In the genomic region with DNA sequence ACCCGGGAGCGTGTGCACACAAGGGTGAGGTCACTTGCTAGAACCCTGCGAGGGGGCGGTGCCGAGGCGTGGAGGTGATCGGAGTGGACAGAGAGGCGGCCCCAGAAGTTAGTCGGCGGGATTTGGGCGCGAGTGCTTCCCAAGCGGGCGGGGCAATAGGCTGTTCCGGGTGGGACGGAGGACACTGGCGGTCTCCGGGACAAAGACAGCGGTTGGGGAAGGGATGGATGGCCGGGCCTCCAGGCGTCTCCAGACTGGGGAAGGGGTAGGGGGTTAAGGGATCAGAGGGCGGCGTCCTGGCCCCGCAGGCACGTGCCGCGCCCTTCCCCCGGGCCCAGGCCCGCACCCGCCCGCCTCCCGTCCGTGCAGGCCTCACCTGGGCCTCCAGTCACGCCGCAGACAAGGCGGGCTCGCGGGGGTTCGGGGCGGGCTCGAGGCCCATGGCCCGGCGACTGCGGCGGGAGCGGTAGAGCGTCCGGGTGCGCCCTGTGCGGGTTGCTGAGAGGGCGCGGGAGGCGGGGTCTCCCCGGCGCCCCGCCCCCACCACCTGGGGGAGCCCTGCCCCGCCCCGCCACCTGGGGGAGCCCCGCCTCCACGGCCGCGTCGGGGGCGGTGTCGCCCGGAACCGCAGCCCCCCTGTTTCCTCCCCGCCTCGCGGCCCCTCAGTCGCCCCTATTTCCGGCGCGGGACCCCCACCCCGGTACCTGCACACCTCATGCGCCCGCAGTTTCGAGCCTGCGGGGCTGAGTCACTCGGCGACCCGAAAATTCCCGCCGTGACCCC, we compare ENCODE assay signal across 8 cellular contexts. TPM values are rescaled to one million over a fixed set of nuclear protein-coding genes. Genes with fewer than 3 reads are reported as not detected.
A peak's percentile ranks its signal among the peaks of the same experiment; 100 is the strongest.
DNase-seq lines count a peak whose midpoint lies in the region; FAIRE-seq and TF ChIP-seq lines count a peak whose summit lies in the region.

A gene (minus strand): TSS at position 505 of the 783 bp plus-strand sequence. CDS start 945 bp downstream, outside the sequence.

- peak within 1 kb of the TSS; percentile 49; the same call in 1 of the 2 replicates for H3K27ac ChIP-seq in HEK293 (ENCODE audit: extremely low read depth, low read depth, low read length)

- peak within 1 kb of the TSS; percentile 40 for H3K4me3 ChIP-seq in HEK293 (ENCODE audit: low read depth, low read length)

- no peak for TF ChIP-seq CTCF in HEK293 (tag by site-specific recombination; IDR thresholded peaks at IDR 0.05)

- POLR2A ChIA-PET in HEK293 (lab: Yijun Ruan, JAX), result no interaction called here

- no peak for FAIRE-seq in frontal cortex (lab: Jason Lieb, UNC)

- no peaks in the 10 kb centered on the region for H3K4me1 ChIP-seq in HEK293 (ENCODE audit: control insufficient read depth, insufficient read depth, low read length)

- no peaks in the 10 kb centered on the region for H3K9me3 ChIP-seq in HEK293 (ENCODE audit: control insufficient read depth, insufficient read depth, low read depth, low read length)

- CTCF ChIA-PET in HEK293 (lab: Yijun Ruan, JAX), result interaction anchor here (0.9 to 1.0 kb wide), 2 partner anchors 16 to 96 kb away, joined by 4 read pairs; no protein-coding TSS in a partner anchor

- DNase-seq in GM03348 (ENCODE audit: low spot score) (peak; percentile 58), NCI-H748 (lab: John Stamatoyannopoulos, UW; ENCODE audit: unreplicated experiment) (peak; percentile 80), activated T-helper 1 cell treated with Interleukin-2 at 50 U/mL for 16 hours (ENCODE audit: low read depth) (peak; percentile 81), frontal cortex (ENCODE audit: low spot score in 2 of 2) (peak; percentile 61 to 73), renal cortical epithelial cell (ENCODE audit: low read depth) (no peak), DMS114 treated with DMSO at 0.1 percent for 48 hours (lab: John Stamatoyannopoulos, UW; ENCODE audit: unreplicated experiment) (no peak), H4 (ENCODE audit: low spot score) (no peak)

- peaks cover 0 to 9% of the 10 kb centered on the region in 2 experiments; a peak in 2 of 3 replicates for H3K36me3 ChIP-seq in HEK293 (ENCODE audit: control insufficient read depth in 2 of 2, insufficient read depth in 1 of 2, low read length in 2 of 2)

TF ChIP-seq in HEK293, 187 proteins besides CTCF, POLR2A, EP300 and RAD21 (continues in another document):
- TF ChIP-seq ZSCAN23 (tag by site-specific recombination; IDR thresholded peaks at IDR 0.05) (no peak), MYNN (tag by site-specific recombination; IDR thresholded peaks at IDR 0.05; ENCODE audit: borderline replicate concordance) (no peak), ZNF629 (tag by site-specific recombination; IDR thresholded peaks at IDR 0.05) (no peak), GLIS1 (tag by site-specific recombination; IDR thresholded peaks at IDR 0.05) (0 out of 2 replicates have a peak, but pooled peaks have one; percentile 9), KLF1 (tag by site-specific recombination; IDR thresholded peaks at IDR 0.05) (peak; percentile 54), SP2 (tag by site-specific recombination; IDR thresholded peaks at IDR 0.05) (peak; percentile 67), ZXDB (tag by site-specific recombination; IDR thresholded peaks at IDR 0.05) (no peak), ZBTB48 (tag by site-specific recombination; IDR thresholded peaks at IDR 0.05) (0 out of 2 replicates have a peak, but pooled peaks have one; percentile 36), ZNF214 (tag by site-specific recombination; IDR thresholded peaks at IDR 0.05; ENCODE audit: borderline replicate concordance) (no peak), KLF8 (tag by site-specific recombination; IDR thresholded peaks at IDR 0.05) (peak; percentile 33; the same call in 1 of the 2 replicates), HOXA7 (CRISPR knock-in tag; IDR thresholded peaks at IDR 0.05; ENCODE audit: borderline replicate concordance) (no peak), EGR2 (tag by site-specific recombination; IDR thresholded peaks at IDR 0.05; ENCODE audit: low read depth) (0 out of 2 replicates have a peak, but pooled peaks have one; percentile 26), ZFHX2 (tag by site-specific recombination; conservative IDR thresholded peaks at IDR 0.05) (peak; percentile 44), ZNF341 (tag by site-specific recombination; IDR thresholded peaks at IDR 0.05; ENCODE audit: low read depth) (peak; percentile 62)
- TF ChIP-seq, protein P1, sequence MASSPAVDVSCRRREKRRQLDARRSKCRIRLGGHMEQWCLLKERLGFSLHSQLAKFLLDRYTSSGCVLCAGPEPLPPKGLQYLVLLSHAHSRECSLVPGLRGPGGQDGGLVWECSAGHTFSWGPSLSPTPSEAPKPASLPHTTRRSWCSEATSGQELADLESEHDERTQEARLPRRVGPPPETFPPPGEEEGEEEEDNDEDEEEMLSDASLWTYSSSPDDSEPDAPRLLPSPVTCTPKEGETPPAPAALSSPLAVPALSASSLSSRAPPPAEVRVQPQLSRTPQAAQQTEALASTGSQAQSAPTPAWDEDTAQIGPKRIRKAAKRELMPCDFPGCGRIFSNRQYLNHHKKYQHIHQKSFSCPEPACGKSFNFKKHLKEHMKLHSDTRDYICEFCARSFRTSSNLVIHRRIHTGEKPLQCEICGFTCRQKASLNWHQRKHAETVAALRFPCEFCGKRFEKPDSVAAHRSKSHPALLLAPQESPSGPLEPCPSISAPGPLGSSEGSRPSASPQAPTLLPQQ (tag by site-specific recombination; IDR thresholded peaks at IDR 0.05), result no peak
- TF ChIP-seq, protein P2, sequence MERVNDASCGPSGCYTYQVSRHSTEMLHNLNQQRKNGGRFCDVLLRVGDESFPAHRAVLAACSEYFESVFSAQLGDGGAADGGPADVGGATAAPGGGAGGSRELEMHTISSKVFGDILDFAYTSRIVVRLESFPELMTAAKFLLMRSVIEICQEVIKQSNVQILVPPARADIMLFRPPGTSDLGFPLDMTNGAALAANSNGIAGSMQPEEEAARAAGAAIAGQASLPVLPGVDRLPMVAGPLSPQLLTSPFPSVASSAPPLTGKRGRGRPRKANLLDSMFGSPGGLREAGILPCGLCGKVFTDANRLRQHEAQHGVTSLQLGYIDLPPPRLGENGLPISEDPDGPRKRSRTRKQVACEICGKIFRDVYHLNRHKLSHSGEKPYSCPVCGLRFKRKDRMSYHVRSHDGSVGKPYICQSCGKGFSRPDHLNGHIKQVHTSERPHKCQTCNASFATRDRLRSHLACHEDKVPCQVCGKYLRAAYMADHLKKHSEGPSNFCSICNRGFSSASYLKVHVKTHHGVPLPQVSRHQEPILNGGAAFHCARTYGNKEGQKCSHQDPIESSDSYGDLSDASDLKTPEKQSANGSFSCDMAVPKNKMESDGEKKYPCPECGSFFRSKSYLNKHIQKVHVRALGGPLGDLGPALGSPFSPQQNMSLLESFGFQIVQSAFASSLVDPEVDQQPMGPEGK (tag by site-specific recombination; IDR thresholded peaks at IDR 0.05), result peak; percentile 20; the same call in 1 of the 2 replicates
- TF ChIP-seq, protein P3, sequence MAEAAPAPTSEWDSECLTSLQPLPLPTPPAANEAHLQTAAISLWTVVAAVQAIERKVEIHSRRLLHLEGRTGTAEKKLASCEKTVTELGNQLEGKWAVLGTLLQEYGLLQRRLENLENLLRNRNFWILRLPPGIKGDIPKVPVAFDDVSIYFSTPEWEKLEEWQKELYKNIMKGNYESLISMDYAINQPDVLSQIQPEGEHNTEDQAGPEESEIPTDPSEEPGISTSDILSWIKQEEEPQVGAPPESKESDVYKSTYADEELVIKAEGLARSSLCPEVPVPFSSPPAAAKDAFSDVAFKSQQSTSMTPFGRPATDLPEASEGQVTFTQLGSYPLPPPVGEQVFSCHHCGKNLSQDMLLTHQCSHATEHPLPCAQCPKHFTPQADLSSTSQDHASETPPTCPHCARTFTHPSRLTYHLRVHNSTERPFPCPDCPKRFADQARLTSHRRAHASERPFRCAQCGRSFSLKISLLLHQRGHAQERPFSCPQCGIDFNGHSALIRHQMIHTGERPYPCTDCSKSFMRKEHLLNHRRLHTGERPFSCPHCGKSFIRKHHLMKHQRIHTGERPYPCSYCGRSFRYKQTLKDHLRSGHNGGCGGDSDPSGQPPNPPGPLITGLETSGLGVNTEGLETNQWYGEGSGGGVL (tag by site-specific recombination; IDR thresholded peaks at IDR 0.05), result peak; percentile 27; the same call in 1 of the 2 replicates
- TF ChIP-seq, protein P4, sequence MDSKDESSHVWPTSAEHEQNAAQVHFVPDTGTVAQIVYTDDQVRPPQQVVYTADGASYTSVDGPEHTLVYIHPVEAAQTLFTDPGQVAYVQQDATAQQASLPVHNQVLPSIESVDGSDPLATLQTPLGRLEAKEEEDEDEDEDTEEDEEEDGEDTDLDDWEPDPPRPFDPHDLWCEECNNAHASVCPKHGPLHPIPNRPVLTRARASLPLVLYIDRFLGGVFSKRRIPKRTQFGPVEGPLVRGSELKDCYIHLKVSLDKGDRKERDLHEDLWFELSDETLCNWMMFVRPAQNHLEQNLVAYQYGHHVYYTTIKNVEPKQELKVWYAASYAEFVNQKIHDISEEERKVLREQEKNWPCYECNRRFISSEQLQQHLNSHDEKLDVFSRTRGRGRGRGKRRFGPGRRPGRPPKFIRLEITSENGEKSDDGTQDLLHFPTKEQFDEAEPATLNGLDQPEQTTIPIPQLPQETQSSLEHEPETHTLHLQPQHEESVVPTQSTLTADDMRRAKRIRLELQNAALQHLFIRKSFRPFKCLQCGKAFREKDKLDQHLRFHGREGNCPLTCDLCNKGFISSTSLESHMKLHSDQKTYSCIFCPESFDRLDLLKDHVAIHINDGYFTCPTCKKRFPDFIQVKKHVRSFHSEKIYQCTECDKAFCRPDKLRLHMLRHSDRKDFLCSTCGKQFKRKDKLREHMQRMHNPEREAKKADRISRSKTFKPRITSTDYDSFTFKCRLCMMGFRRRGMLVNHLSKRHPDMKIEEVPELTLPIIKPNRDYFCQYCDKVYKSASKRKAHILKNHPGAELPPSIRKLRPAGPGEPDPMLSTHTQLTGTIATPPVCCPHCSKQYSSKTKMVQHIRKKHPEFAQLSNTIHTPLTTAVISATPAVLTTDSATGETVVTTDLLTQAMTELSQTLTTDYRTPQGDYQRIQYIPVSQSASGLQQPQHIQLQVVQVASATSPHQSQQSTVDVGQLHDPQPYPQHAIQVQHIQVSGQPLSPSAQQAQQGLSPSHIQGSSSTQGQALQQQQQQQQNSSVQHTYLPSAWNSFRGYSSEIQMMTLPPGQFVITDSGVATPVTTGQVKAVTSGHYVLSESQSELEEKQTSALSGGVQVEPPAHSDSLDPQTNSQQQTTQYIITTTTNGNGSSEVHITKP (tag by site-specific recombination; IDR thresholded peaks at IDR 0.05), result peak; percentile 64

RNA-seq across cellular contexts. Expression of the gene that starts here (rescaled TPM):
- total RNA-seq in frontal cortex, result 14.7 TPM
- 8.5 and 14.9 TPM in 2 replicates for total RNA-seq in renal cortical epithelial cell
- total RNA-seq in H4 (2014; rRNA removed; shearing (Covaris generic)), result 0.16 and 0.72 TPM in 2 replicates

Comparison
In these comparisons a context has a peak if more than half of its experiments do, and no peak if none do; other contexts are left out.
1. DNase-seq: peak in GM03348 (single experiment), NCI-H748 (single experiment), activated T-helper 1 cell treated with Interleukin-2 at 50 U/mL for 16 hours (single experiment) and frontal cortex (2 of 2); none in renal cortical epithelial cell (single experiment), DMS114 treated with DMSO at 0.1 percent for 48 hours (single experiment) and H4 (single experiment).